18 cellular contexts compared by ENCODE assay signal in genomic region chr20:47221036-47221625, GRCh38.
"Had no signal": no experiment of that assay in that cellular context is flagged by ENCODE, and none has a peak within 500 bp of the region (broad histone marks: within the 10 kb centered on the region; RNA-seq: fewer than 3 reads in every experiment).

No MANE protein-coding gene starts in this region.

- DNase-seq: activated CD4-positive, alpha-beta T cell treated with anti-CD3 and anti-CD28 coated beads, Interleukin-2, amount 50 U/mL, for 48 hours; activated CD4-positive, CD25-positive, alpha-beta regulatory T cell treated with anti-CD3 and anti-CD28 coated beads, Interleukin-2, amount 50 U/mL, for 72 hours; activated naive CD8-positive, alpha-beta T cell treated with anti-CD3 and anti-CD28 coated beads, Interleukin-2, amount 50 U/mL, for 24 hours; foreskin keratinocyte; head of caudate nucleus; left cardiac atrium; mucosa of descending colon; naive thymus-derived CD8-positive, alpha-beta T cell; nucleus accumbens; sigmoid colon; stimulated activated CD4-positive, alpha-beta T cell treated with anti-CD3 and anti-CD28 coated beads, Interleukin-4, amount 100 ng/mL, for 4 hours; tibial artery; uterus had no signal

- ATAC-seq: activated naive CD8-positive, alpha-beta T cell treated with anti-CD3 and anti-CD28 coated beads, Interleukin-2, amount 50 U/mL, for 24 hours; foreskin keratinocyte; left cardiac atrium; naive thymus-derived CD8-positive, alpha-beta T cell; psoas muscle had no signal

- H3K9me3 ChIP-seq: ascending aorta, mucosa of descending colon, psoas muscle, sigmoid colon, tibial artery, uterus had no signal

- H3K27ac ChIP-seq: ascending aorta, foreskin keratinocyte, psoas muscle, sigmoid colon, tibial artery, uterus had no signal

- H3K9me3 Mint-ChIP-seq: activated naive CD8-positive, alpha-beta T cell treated with anti-CD3 and anti-CD28 coated beads, Interleukin-2, amount 50 U/mL, for 24 hours; naive thymus-derived CD8-positive, alpha-beta T cell; T-helper 2 cell treated with Interferon-gamma antibody and Interleukin-4, amounts not matched to agents 5 μg/mL and 100 μg/mL, for 36 hours had no signal

- H3K27ac Mint-ChIP-seq: activated naive CD8-positive, alpha-beta T cell treated with anti-CD3 and anti-CD28 coated beads, Interleukin-2, amount 50 U/mL, for 24 hours had no signal

- H3K4me1 ChIP-seq: ascending aorta, foreskin keratinocyte, psoas muscle, uterus had no signal

- H3K27me3 Mint-ChIP-seq: activated naive CD8-positive, alpha-beta T cell treated with anti-CD3 and anti-CD28 coated beads, Interleukin-2, amount 50 U/mL, for 24 hours; naive thymus-derived CD8-positive, alpha-beta T cell had no signal

- H3K27me3 ChIP-seq: ascending aorta, dorsolateral prefrontal cortex, foreskin keratinocyte, sigmoid colon, tibial artery, uterus had no signal

- H3K4me3 Mint-ChIP-seq: activated naive CD8-positive, alpha-beta T cell treated with anti-CD3 and anti-CD28 coated beads, Interleukin-2, amount 50 U/mL, for 24 hours; naive thymus-derived CD8-positive, alpha-beta T cell; T-helper 2 cell treated with Interferon-gamma antibody and Interleukin-4, amounts not matched to agents 5 μg/mL and 100 μg/mL, for 36 hours had no signal

- H3K36me3 ChIP-seq: uterus had no signal

- H3K4me3 ChIP-seq: ascending aorta, dorsolateral prefrontal cortex, lung, mucosa of descending colon, psoas muscle, sigmoid colon, tibial artery, uterus had no signal
